In the genomic region with DNA sequence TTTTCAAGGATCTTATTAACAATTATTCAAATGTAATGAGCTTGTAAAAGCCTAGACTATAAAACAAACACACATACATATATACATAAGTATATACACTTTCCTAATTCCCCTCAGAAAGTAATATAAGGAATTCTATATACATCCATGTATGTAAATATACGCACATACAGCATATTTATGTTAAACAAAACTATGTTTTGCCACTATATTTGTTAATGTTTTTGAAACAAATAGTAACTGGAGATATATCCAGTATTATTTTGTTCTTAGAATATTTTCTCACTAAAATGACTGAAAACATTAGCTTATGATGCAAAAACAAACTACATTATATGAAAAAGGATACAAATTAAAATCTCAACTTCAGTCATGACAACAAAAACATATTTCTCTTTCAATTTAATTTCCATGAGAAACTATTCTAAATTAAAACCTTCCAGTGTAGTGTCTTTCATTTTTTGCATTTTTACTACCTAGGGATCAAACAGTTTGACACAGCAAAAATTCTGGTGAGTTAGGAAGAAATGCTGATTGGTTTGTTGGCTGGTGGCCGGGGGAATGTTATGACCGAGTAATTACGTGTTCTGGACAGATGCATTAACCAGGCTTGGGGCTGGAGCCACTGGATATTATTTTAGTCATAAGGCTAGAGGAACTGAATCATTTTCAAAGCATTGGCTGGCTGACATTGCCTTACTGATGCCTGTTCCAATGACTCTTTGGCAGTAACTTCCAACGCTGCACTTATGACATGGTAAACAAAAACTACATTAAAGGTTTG, we compare ENCODE assay signal across 12 cellular contexts.
A peak's percentile ranks its signal among the peaks of the same experiment; 100 is the strongest.
DNase-seq lines count a peak whose midpoint lies in the region; ATAC-seq and TF ChIP-seq lines count a peak whose summit lies in the region.
"Had no signal": no experiment of that assay in that cellular context is flagged by ENCODE, and none has a peak within 500 bp of the region (broad histone marks: within the 10 kb centered on the region; RNA-seq: fewer than 3 reads in every experiment).

No MANE protein-coding gene starts in this region.

- H3K9me3 ChIP-seq in AG04450 (ENCODE audit: control insufficient read depth, insufficient read depth, low read length) (no peaks in the 10 kb centered on the region), adipocyte (ENCODE audit: control insufficient read depth, low read length) (no peaks in the 10 kb centered on the region)

- peak; percentile 94 for ATAC-seq in foreskin keratinocyte
- ATAC-seq: naive thymus-derived CD8-positive, alpha-beta T cell had no signal

- intact Hi-C loops in posterior vena cava (cut with DNase I), result no loop called here

- TF ChIP-seq CTCF in AG04450 (IDR thresholded peaks at IDR 0.05; ENCODE audit: low read depth, low read length), result no peak
- TF ChIP-seq CTCF in foreskin keratinocyte (conservative IDR thresholded peaks at IDR 0.05), result no peak

- no peak overlapping the region for H3K27ac Mint-ChIP-seq in activated CD4-positive, alpha-beta memory T cell treated with anti-CD3 and anti-CD28 coated beads, Interleukin-2, amount 10 ng/mL, durations not matched to agents 7 days and 5 days
- H3K27ac Mint-ChIP-seq: activated B cell treated with CpG ODN at 0.5 μM for 24 hours; dendritic cell treated with granulocyte-macrophage colony-stimulating factor and Interleukin-4, amounts not matched to agents 40 ng/mL and 50 ng/mL, for 4 days; naive thymus-derived CD8-positive, alpha-beta T cell had no signal

- H3K9me3 Mint-ChIP-seq in activated CD4-positive, alpha-beta memory T cell treated with anti-CD3 and anti-CD28 coated beads, Interleukin-2, amount 10 ng/mL, durations not matched to agents 7 days and 5 days, result no peaks in the 10 kb centered on the region
- H3K9me3 Mint-ChIP-seq: activated B cell treated with CpG ODN at 0.5 μM for 24 hours; dendritic cell treated with granulocyte-macrophage colony-stimulating factor and Interleukin-4, amounts not matched to agents 40 ng/mL and 50 ng/mL, for 4 days; naive thymus-derived CD8-positive, alpha-beta T cell had no signal

- H3K4me1 Mint-ChIP-seq in activated CD4-positive, alpha-beta memory T cell treated with anti-CD3 and anti-CD28 coated beads, Interleukin-2, amount 10 ng/mL, durations not matched to agents 7 days and 5 days, result no peaks in the 10 kb centered on the region
- H3K4me1 Mint-ChIP-seq: activated B cell treated with CpG ODN at 0.5 μM for 24 hours; naive thymus-derived CD8-positive, alpha-beta T cell had no signal

- H3K27me3 ChIP-seq in AG04450 (ENCODE audit: control insufficient read depth, insufficient read depth, low read length) (no peaks in the 10 kb centered on the region), adipocyte (replicated peaks; ENCODE audit: control insufficient read depth, insufficient read depth, low read length) (no peaks in the 10 kb centered on the region), foreskin keratinocyte (peaks cover 49% of the 10 kb centered on the region)

- H3K9ac ChIP-seq in adipocyte (ENCODE audit: low read length), result no peak overlapping the region

- no peak overlapping the region for H3K27ac ChIP-seq in AG04450 (ENCODE audit: low read depth, low read length)
- H3K27ac ChIP-seq in foreskin keratinocyte, result no peak overlapping the region

- no peaks in the 10 kb centered on the region for H3K36me3 Mint-ChIP-seq in activated CD4-positive, alpha-beta memory T cell treated with anti-CD3 and anti-CD28 coated beads, Interleukin-2, amount 10 ng/mL, durations not matched to agents 7 days and 5 days (ENCODE audit: low read depth)
- H3K36me3 Mint-ChIP-seq: naive thymus-derived CD8-positive, alpha-beta T cell had no signal

- POLR2A ChIA-PET in AG04450 (lab: Yijun Ruan, JAX), result no interaction called here
- POLR2A ChIA-PET in activated CD4-positive, alpha-beta memory T cell treated with anti-CD3 and anti-CD28 coated beads, Interleukin-2, amount 10 ng/mL, durations not matched to agents 7 days and 5 days (lab: Charles Lee), result no interaction called here

- peaks cover 32% of the 10 kb centered on the region for H3K27me3 Mint-ChIP-seq in activated CD4-positive, alpha-beta memory T cell treated with anti-CD3 and anti-CD28 coated beads, Interleukin-2, amount 10 ng/mL, durations not matched to agents 7 days and 5 days

- H3K36me3 ChIP-seq in adipocyte (ENCODE audit: control insufficient read depth, insufficient read depth, low read length, severe bottlenecking), result no peaks in the 10 kb centered on the region

- DNase-seq in AG04450 (ENCODE audit: low read depth, low spot score) (peak; percentile 37), HT1080 (ENCODE audit: low read depth) (peak; percentile 90), adipocyte (ENCODE audit: low read depth) (peak; percentile 91), foreskin keratinocyte (peak; percentile 19 to 58), posterior vena cava (ENCODE audit: low spot score) (no peak), SKM-1 treated with dmso at 0.1 percent for 144 hours (lab: John Stamatoyannopoulos, UW; ENCODE audit: unreplicated experiment) (no peak), NOMO-1 (lab: John Stamatoyannopoulos, UW; ENCODE audit: unreplicated experiment in 2 of 2) (no peak)
- DNase-seq in activated CD4-positive, alpha-beta memory T cell treated with anti-CD3 and anti-CD28 coated beads, Interleukin-2, amount 10 ng/mL, durations not matched to agents 7 days and 5 days, result no peak
- DNase-seq: activated B cell treated with CpG ODN at 0.5 μM for 24 hours; C1 segment of cervical spinal cord; naive thymus-derived CD8-positive, alpha-beta T cell had no signal

- CTCF ChIA-PET in AG04450 (lab: Charles Lee), result interaction anchor here (0.6 to 1.2 kb wide), 5 partner anchors 11 to 911 kb away, joined by 3 read pairs; no protein-coding TSS in a partner anchor
- CTCF ChIA-PET in activated CD4-positive, alpha-beta memory T cell treated with anti-CD3 and anti-CD28 coated beads, Interleukin-2, amount 10 ng/mL, durations not matched to agents 7 days and 5 days (lab: Charles Lee), result no interaction called here

- H3K4me3 Mint-ChIP-seq in activated CD4-positive, alpha-beta memory T cell treated with anti-CD3 and anti-CD28 coated beads, Interleukin-2, amount 10 ng/mL, durations not matched to agents 7 days and 5 days, result no peak overlapping the region
- H3K4me3 Mint-ChIP-seq: activated B cell treated with CpG ODN at 0.5 μM for 24 hours; dendritic cell treated with granulocyte-macrophage colony-stimulating factor and Interleukin-4, amounts not matched to agents 40 ng/mL and 50 ng/mL, for 4 days; naive thymus-derived CD8-positive, alpha-beta T cell had no signal

- H3K4me1 ChIP-seq in adipocyte (ENCODE audit: control insufficient read depth, insufficient read depth, low read length), result peaks cover 11% of the 10 kb centered on the region
- H3K4me1 ChIP-seq in foreskin keratinocyte, result no peaks in the 10 kb centered on the region

- H3K4me3 ChIP-seq in AG04450 (ENCODE audit: low read depth, low read length) (no peak overlapping the region), adipocyte (ENCODE audit: low read length) (peak overlapping the region; percentile 59)

Comparison
In these comparisons a context has a peak if more than half of its experiments do, and no peak if none do; other contexts are left out.
1. DNase-seq: peak in AG04450 (single experiment), HT1080 (single experiment), adipocyte (single experiment) and foreskin keratinocyte (2 of 2); none in posterior vena cava (single experiment), SKM-1 treated with dmso at 0.1 percent for 144 hours (single experiment), activated CD4-positive, alpha-beta memory T cell treated with anti-CD3 and anti-CD28 coated beads, Interleukin-2, amount 10 ng/mL, durations not matched to agents 7 days and 5 days (single experiment) and NOMO-1 (0 of 2).